In genomic region chr21:9035225-9035624, GRCh38 we compare ENCODE assay signal across 6 cellular contexts.
A peak's percentile ranks its signal among the peaks of the same experiment; 100 is the strongest.
DNase-seq lines count a peak whose midpoint lies in the region; ATAC-seq and TF ChIP-seq lines count a peak whose summit lies in the region.
"Not testable (repeated sequence)": the region's sequence is repeated elsewhere in the genome, so short reads cannot be mapped to it uniquely, and the experiment has no call there.

No MANE protein-coding gene starts in this region.

- not testable (repeated sequence) for H3K27me3 Mint-ChIP-seq in activated T-cell treated with anti-CD3 and anti-CD28 coated beads, Interleukin-2, amount 50 U/mL, for 24 hours; osteocyte (ENCODE audit: unreplicated experiment)

- H3K9me3 Mint-ChIP-seq in activated T-cell treated with anti-CD3 and anti-CD28 coated beads, Interleukin-2, amount 50 U/mL, for 24 hours; osteocyte (ENCODE audit: unreplicated experiment): not testable (repeated sequence)

- TF ChIP-seq POLR2A in suprapubic skin (IDR thresholded peaks at IDR 0.05) = not testable (repeated sequence)

- DNase-seq in activated CD8-positive, alpha-beta memory T cell treated with anti-CD3 and anti-CD28 coated beads for 24 hours = peak; percentile 61
- peak; percentile 32 for DNase-seq in activated T-cell treated with anti-CD3 and anti-CD28 coated beads, Interleukin-2, amount 50 U/mL, for 24 hours
- DNase-seq in Right ventricle myocardium inferior (ENCODE audit: missing footprints) = peak; percentile 8
- DNase-seq in left lobe of liver (ENCODE audit: low spot score) = peak; percentile 38
- peak; percentile 79 for DNase-seq in osteocyte (ENCODE audit: extremely low spot score, unreplicated experiment)
- peak; percentile 40 to 55 for DNase-seq in suprapubic skin (ENCODE audit: low spot score in 2 of 2)

- WGBS in suprapubic skin = no CpG with 5 or more reads among the region's 1 CpG

- H3K36me3 Mint-ChIP-seq in activated T-cell treated with anti-CD3 and anti-CD28 coated beads, Interleukin-2, amount 50 U/mL, for 24 hours (ENCODE audit: low read depth); osteocyte (ENCODE audit: unreplicated experiment): not testable (repeated sequence)

- not testable (repeated sequence) for TF ChIP-seq CTCF in osteocyte (IDR thresholded peaks at IDR 0.05); suprapubic skin (IDR thresholded peaks at IDR 0.05)

- H3K4me1 ChIP-seq in suprapubic skin = not testable (repeated sequence)

- intact Hi-C loops in Right ventricle myocardium inferior (cut with DNase I) = not testable (repeated sequence)

- not testable (repeated sequence) for H3K4me3 ChIP-seq in suprapubic skin

- not testable (repeated sequence) for H3K4me3 Mint-ChIP-seq in activated T-cell treated with anti-CD3 and anti-CD28 coated beads, Interleukin-2, amount 50 U/mL, for 24 hours; osteocyte (ENCODE audit: unreplicated experiment)

- not testable (repeated sequence) for H3K4me1 Mint-ChIP-seq in activated T-cell treated with anti-CD3 and anti-CD28 coated beads, Interleukin-2, amount 50 U/mL, for 24 hours (ENCODE audit: low read depth); osteocyte (ENCODE audit: unreplicated experiment)

- H3K27me3 ChIP-seq in suprapubic skin = not testable (repeated sequence)

- H3K36me3 ChIP-seq in suprapubic skin = not testable (repeated sequence)

- H3K9me3 ChIP-seq in suprapubic skin = not testable (repeated sequence)

- not testable (repeated sequence) for H3K27ac Mint-ChIP-seq in activated T-cell treated with anti-CD3 and anti-CD28 coated beads, Interleukin-2, amount 50 U/mL, for 24 hours; osteocyte (ENCODE audit: unreplicated experiment)

- not testable (repeated sequence) for TF ChIP-seq EP300 in suprapubic skin (IDR thresholded peaks at IDR 0.05)

- ATAC-seq in Right ventricle myocardium inferior, left lobe of liver: not testable (repeated sequence)

- not testable (repeated sequence) for H3K27ac ChIP-seq in suprapubic skin

Comparison
In these comparisons a context has a peak if more than half of its experiments do, and no peak if none do; other contexts are left out.
1. DNase-seq: peak in every context shown above with its lines; median percentile 79 in osteocyte; 61 in activated CD8-positive, alpha-beta memory T cell treated with anti-CD3 and anti-CD28 coated beads for 24 hours; 48 in suprapubic skin; 38 in left lobe of liver; 32 in activated T-cell treated with anti-CD3 and anti-CD28 coated beads, Interleukin-2, amount 50 U/mL, for 24 hours; 8 in Right ventricle myocardium inferior.